In the genomic region with DNA sequence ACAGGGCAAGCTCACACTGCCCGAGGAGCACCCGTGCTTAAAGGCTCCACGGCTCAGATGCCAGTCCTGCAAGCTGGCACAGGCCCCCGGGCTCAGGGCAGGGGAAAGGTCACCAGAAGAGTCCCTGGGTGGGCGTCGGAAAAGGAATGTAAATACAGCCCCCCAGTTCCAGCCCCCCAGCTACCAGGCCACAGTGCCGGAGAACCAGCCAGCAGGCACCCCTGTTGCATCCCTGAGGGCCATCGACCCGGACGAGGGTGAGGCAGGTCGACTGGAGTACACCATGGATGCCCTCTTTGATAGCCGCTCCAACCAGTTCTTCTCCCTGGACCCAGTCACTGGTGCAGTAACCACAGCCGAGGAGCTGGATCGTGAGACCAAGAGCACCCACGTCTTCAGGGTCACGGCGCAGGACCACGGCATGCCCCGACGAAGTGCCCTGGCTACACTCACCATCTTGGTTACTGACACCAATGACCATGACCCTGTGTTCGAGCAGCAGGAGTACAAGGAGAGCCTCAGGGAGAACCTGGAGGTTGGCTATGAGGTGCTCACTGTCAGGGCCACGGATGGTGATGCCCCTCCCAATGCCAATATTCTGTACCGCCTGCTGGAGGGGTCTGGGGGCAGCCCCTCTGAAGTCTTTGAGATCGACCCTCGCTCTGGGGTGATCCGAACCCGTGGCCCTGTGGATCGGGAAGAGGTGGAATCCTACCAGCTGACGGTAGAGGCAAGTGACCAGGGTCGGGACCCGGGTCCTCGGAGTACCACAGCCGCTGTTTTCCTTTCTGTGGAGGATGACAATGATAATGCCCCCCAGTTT, we compare ENCODE assay signal across 1 cellular context.
TF ChIP-seq lines count a peak whose summit lies in the region.

No MANE protein-coding gene starts in this region.

TF ChIP-seq in endothelial cell of umbilical vein, 7 proteins besides CTCF, POLR2A, EP300 and RAD21:
- TF ChIP-seq GATA2 (IDR thresholded peaks at IDR 0.05; ENCODE audit: insufficient read depth, insufficient read length, low read depth, low read length) (no peak), EZH2 (IDR thresholded peaks at IDR 0.05; ENCODE audit: borderline replicate concordance, low read depth, low read length, severe bottlenecking) (peak; percentile 16), JUN (IDR thresholded peaks at IDR 0.05; ENCODE audit: borderline replicate concordance, insufficient read depth, insufficient read length, low read depth) (no peak)
